29 cellular contexts compared by ENCODE assay signal in the genomic region with DNA sequence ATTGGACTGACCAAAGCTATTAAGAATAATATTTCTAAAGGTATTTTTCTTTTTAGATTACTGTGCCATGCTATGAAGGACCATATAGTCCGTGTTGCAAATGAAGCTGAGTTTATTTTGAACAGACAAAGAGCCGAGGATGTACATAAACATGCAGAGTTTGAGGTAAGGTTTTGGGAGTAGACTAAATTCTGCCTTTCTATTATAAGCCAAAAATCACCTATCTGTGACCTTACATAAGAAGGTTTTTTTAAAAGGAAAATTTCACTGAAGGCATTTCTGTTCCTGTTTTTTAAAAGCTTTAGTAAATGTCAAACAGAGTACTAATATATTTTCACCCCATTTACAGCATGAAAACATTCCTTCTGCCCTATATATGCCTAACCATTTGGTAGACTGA.
DNase-seq lines count a peak whose midpoint lies in the region; ATAC-seq and TF ChIP-seq lines count a peak whose summit lies in the region.
"Had no signal": no experiment of that assay in that cellular context is flagged by ENCODE, and none has a peak within 500 bp of the region (broad histone marks: within the 10 kb centered on the region; RNA-seq: fewer than 3 reads in every experiment).

No MANE protein-coding gene starts in this region.

- no peaks in the 10 kb centered on the region for H3K9me3 Mint-ChIP-seq in stimulated activated memory B cell treated with anti-CD40 and anti-IgM and Interleukin-4, amounts not matched to agents 10 μg/mL and 1 μg/mL and 100 μg/mL, for 72 hours
- H3K9me3 Mint-ChIP-seq: activated CD4-positive, alpha-beta memory T cell treated with anti-CD3 and anti-CD28 coated beads, Interleukin-2, amount 10 ng/mL, durations not matched to agents 7 days and 5 days; activated naive CD4-positive, alpha-beta T cell treated with anti-CD3 and anti-CD28 coated beads, Interleukin-2, amount 10 ng/mL, durations not matched to agents 7 days and 5 days; activated T-helper 1 cell treated with anti-CD3 and anti-CD28 coated beads, Interleukin-12 subunit alpha, Interleukin-12 subunit beta, Interleukin-2, Interleukin-4 antibody, amounts not matched to agents 30 ng/mL and 10 ng/mL and 1 ng/mL, durations not matched to agents 14 hours and 24 hours and 36 hours; GM23338; naive thymus-derived CD8-positive, alpha-beta T cell had no signal

- CTCF ChIA-PET in PC-9 (lab: Charles Lee) = no interaction called here

- H3F3A ChIP-seq in PC-9 (ENCODE audit: insufficient read depth, low read depth) = 0 out of 2 replicates have a peak, but pooled peaks cover 8% of the 10 kb centered on the region

- TF ChIP-seq CTCF in PC-9 (conservative IDR thresholded peaks at IDR 0.05) = no peak

- H3K27ac ChIP-seq in PC-9 = peak overlapping the region; percentile 63
- H3K27ac ChIP-seq: BLaER1, body of pancreas, esophagus squamous epithelium, foreskin keratinocyte, lower lobe of right lung, Peyer's patch, upper lobe of right lung had no signal

- no peak overlapping the region for H3K4me3 Mint-ChIP-seq in stimulated activated memory B cell treated with anti-CD40 and anti-IgM and Interleukin-4, amounts not matched to agents 10 μg/mL and 1 μg/mL and 100 μg/mL, for 72 hours
- H3K4me3 Mint-ChIP-seq: activated CD4-positive, alpha-beta memory T cell treated with anti-CD3 and anti-CD28 coated beads, Interleukin-2, amount 10 ng/mL, durations not matched to agents 7 days and 5 days; activated naive CD4-positive, alpha-beta T cell treated with anti-CD3 and anti-CD28 coated beads, Interleukin-2, amount 10 ng/mL, durations not matched to agents 7 days and 5 days; activated T-helper 1 cell treated with anti-CD3 and anti-CD28 coated beads, Interleukin-12 subunit alpha, Interleukin-12 subunit beta, Interleukin-2, Interleukin-4 antibody, amounts not matched to agents 30 ng/mL and 10 ng/mL and 1 ng/mL, durations not matched to agents 14 hours and 24 hours and 36 hours; GM23338; naive thymus-derived CD8-positive, alpha-beta T cell had no signal

- no peak overlapping the region for H3K4me3 ChIP-seq in PC-9
- H3K4me3 ChIP-seq: BLaER1, body of pancreas, esophagus squamous epithelium, GM23338, lower lobe of right lung, Peyer's patch, upper lobe of right lung had no signal

- H2AFZ ChIP-seq in PC-9 = no peak overlapping the region
- H2AFZ ChIP-seq: GM23338 had no signal

- H3K36me3 ChIP-seq in PC-9 (ENCODE audit: low read depth) = no peaks in the 10 kb centered on the region
- H3K36me3 ChIP-seq: BLaER1, esophagus squamous epithelium, lower lobe of right lung, Peyer's patch, upper lobe of right lung had no signal

- H3K79me2 ChIP-seq in PC-9 (ENCODE audit: low read depth) = no peaks in the 10 kb centered on the region

- no TSS peak for BruUV-seq in PC-9 (replicated peaks; lab: Mats Ljungman, UMichigan)

- ATAC-seq in GM19372 (IDR thresholded peaks at IDR 0.05; ENCODE audit: low read depth, unreplicated experiment) (peak; percentile 29), HG02870 (IDR thresholded peaks at IDR 0.05; ENCODE audit: unreplicated experiment) (peak; percentile 43), HG02571 (IDR thresholded peaks at IDR 0.05; ENCODE audit: unreplicated experiment) (no peak)
- peak; percentile 56 for ATAC-seq in stimulated activated memory B cell treated with anti-CD40 and anti-IgM and Interleukin-4, amounts not matched to agents 10 μg/mL and 1 μg/mL and 100 μg/mL, for 72 hours
- ATAC-seq: body of pancreas; foreskin keratinocyte; GM23338; naive thymus-derived CD8-positive, alpha-beta T cell had no signal

- no peak for DNase-seq in PC-9
- DNase-seq in NCI-H345 treated with DMSO at 0.1 percent for 48 hours (lab: John Stamatoyannopoulos, UW; ENCODE audit: unreplicated experiment) = no peak
- DNase-seq in NCI-H2171 (lab: John Stamatoyannopoulos, UW) = no peak
- DNase-seq: activated CD4-positive, alpha-beta memory T cell treated with anti-CD3 and anti-CD28 coated beads, Interleukin-2, amount 10 ng/mL, durations not matched to agents 7 days and 5 days; activated CD4-positive, alpha-beta T cell treated with anti-CD3 and anti-CD28 coated beads for 1 hour; activated CD8-positive, alpha-beta memory T cell treated with anti-CD3 and anti-CD28 coated beads, Interleukin-2, amount 50 U/mL, for 4 hours; activated naive CD4-positive, alpha-beta T cell treated with anti-CD3 and anti-CD28 coated beads, Interleukin-2, amount 10 ng/mL, durations not matched to agents 7 days and 5 days; body of pancreas; DMS 273 treated with DMSO at 0.1 percent for 48 hours; esophagus squamous epithelium; Karpas-422; lower lobe of right lung; naive thymus-derived CD8-positive, alpha-beta T cell; NCI-H1417 treated with DMSO at 0.1 percent for 48 hours; NCI-H2029 treated with DMSO at 0.1 percent for 48 hours; NCI-H526; Peyer's patch; SIG-M5; stimulated activated naive CD4-positive, alpha-beta T cell treated with Interleukin-2 at 50 U/mL for 16 hours; SW 1271; upper lobe of right lung had no signal

- intact Hi-C loops in PC-9 (cut with micrococcal nuclease; ENCODE audit: unreplicated experiment) = no loop called here

- H3K27ac Mint-ChIP-seq in stimulated activated memory B cell treated with anti-CD40 and anti-IgM and Interleukin-4, amounts not matched to agents 10 μg/mL and 1 μg/mL and 100 μg/mL, for 72 hours = no peak overlapping the region
- H3K27ac Mint-ChIP-seq: activated CD4-positive, alpha-beta memory T cell treated with anti-CD3 and anti-CD28 coated beads, Interleukin-2, amount 10 ng/mL, durations not matched to agents 7 days and 5 days; activated naive CD4-positive, alpha-beta T cell treated with anti-CD3 and anti-CD28 coated beads, Interleukin-2, amount 10 ng/mL, durations not matched to agents 7 days and 5 days; activated T-helper 1 cell treated with anti-CD3 and anti-CD28 coated beads, Interleukin-12 subunit alpha, Interleukin-12 subunit beta, Interleukin-2, Interleukin-4 antibody, amounts not matched to agents 30 ng/mL and 10 ng/mL and 1 ng/mL, durations not matched to agents 14 hours and 24 hours and 36 hours; GM23338; naive thymus-derived CD8-positive, alpha-beta T cell had no signal

- no peaks in the 10 kb centered on the region for H3K36me3 Mint-ChIP-seq in stimulated activated memory B cell treated with anti-CD40 and anti-IgM and Interleukin-4, amounts not matched to agents 10 μg/mL and 1 μg/mL and 100 μg/mL, for 72 hours
- H3K36me3 Mint-ChIP-seq: activated naive CD4-positive, alpha-beta T cell treated with anti-CD3 and anti-CD28 coated beads, Interleukin-2, amount 10 ng/mL, durations not matched to agents 7 days and 5 days had no signal

- H4K20me1 ChIP-seq in PC-9 (ENCODE audit: insufficient read depth) = no peaks in the 10 kb centered on the region
- H4K20me1 ChIP-seq: BLaER1 had no signal

- peak overlapping the region; percentile 58 for H3K4me2 ChIP-seq in PC-9
- H3K4me2 ChIP-seq: BLaER1, GM23338 had no signal

- POLR2A ChIA-PET in PC-9 (lab: Charles Lee; ENCODE audit: unreplicated experiment) = no interaction called here

- peaks cover 17% of the 10 kb centered on the region for H3K4me1 ChIP-seq in PC-9 (replicated peaks; ENCODE audit: insufficient read depth)
- H3K4me1 ChIP-seq: BLaER1, esophagus squamous epithelium, foreskin keratinocyte, lower lobe of right lung, Peyer's patch, upper lobe of right lung had no signal

- H3K9me2 ChIP-seq in PC-9 (ENCODE audit: insufficient read depth) = no peaks in the 10 kb centered on the region

- H3K27me3 ChIP-seq in PC-9 (ENCODE audit: insufficient read depth, low read depth) = no peaks in the 10 kb centered on the region
- H3K27me3 ChIP-seq: BLaER1, body of pancreas, esophagus squamous epithelium, foreskin keratinocyte, Peyer's patch, upper lobe of right lung had no signal

- H3K4me1 Mint-ChIP-seq in stimulated activated memory B cell treated with anti-CD40 and anti-IgM and Interleukin-4, amounts not matched to agents 10 μg/mL and 1 μg/mL and 100 μg/mL, for 72 hours = peaks cover 8% of the 10 kb centered on the region
- H3K4me1 Mint-ChIP-seq: activated CD4-positive, alpha-beta memory T cell treated with anti-CD3 and anti-CD28 coated beads, Interleukin-2, amount 10 ng/mL, durations not matched to agents 7 days and 5 days; activated naive CD4-positive, alpha-beta T cell treated with anti-CD3 and anti-CD28 coated beads, Interleukin-2, amount 10 ng/mL, durations not matched to agents 7 days and 5 days; naive thymus-derived CD8-positive, alpha-beta T cell had no signal

- no peaks in the 10 kb centered on the region for H3K27me3 Mint-ChIP-seq in stimulated activated memory B cell treated with anti-CD40 and anti-IgM and Interleukin-4, amounts not matched to agents 10 μg/mL and 1 μg/mL and 100 μg/mL, for 72 hours
- H3K27me3 Mint-ChIP-seq: activated CD4-positive, alpha-beta memory T cell treated with anti-CD3 and anti-CD28 coated beads, Interleukin-2, amount 10 ng/mL, durations not matched to agents 7 days and 5 days; activated naive CD4-positive, alpha-beta T cell treated with anti-CD3 and anti-CD28 coated beads, Interleukin-2, amount 10 ng/mL, durations not matched to agents 7 days and 5 days; naive thymus-derived CD8-positive, alpha-beta T cell had no signal

- no peaks in the 10 kb centered on the region for H3K9me3 ChIP-seq in PC-9 (ENCODE audit: insufficient read depth, low read depth)
- H3K9me3 ChIP-seq: BLaER1, body of pancreas, esophagus squamous epithelium, lower lobe of right lung, Peyer's patch, upper lobe of right lung had no signal
